Comparison of ENCODE assay signal across 12 cellular contexts in genomic region chr6:11357285-11357684, GRCh38.
DNase-seq lines count a peak whose midpoint lies in the region; ATAC-seq and TF ChIP-seq lines count a peak whose summit lies in the region.
"Had no signal": no experiment of that assay in that cellular context is flagged by ENCODE, and none has a peak within 500 bp of the region (broad histone marks: within the 10 kb centered on the region; RNA-seq: fewer than 3 reads in every experiment).

No MANE protein-coding gene starts in this region.

- peaks cover 36% of the 10 kb centered on the region for H3K4me1 Mint-ChIP-seq in nephron progenitor cell
- H3K4me1 Mint-ChIP-seq in H9 = peaks cover 2 to 5% of the 10 kb centered on the region in 2 experiments; a peak in 1 of 4 replicates

- DNase-seq in heart left ventricle = no peak
- no peak for DNase-seq in cardiac septum (ENCODE audit: low spot score)
- no peak for DNase-seq in nephron progenitor cell
- DNase-seq in uterus = no peak
- DNase-seq in substantia nigra (lab: John Stamatoyannopoulos, UW) = no peak
- no peak for DNase-seq in cerebellar cortex (ENCODE audit: low spot score)
- no peak for DNase-seq in H9
- DNase-seq: MG63, NCI-H510A, nucleus accumbens had no signal

- H3K27me3 Mint-ChIP-seq in nephron progenitor cell (ENCODE audit: low read depth, poor library complexity) (peaks cover 12% of the 10 kb centered on the region), H9 (ENCODE audit: low read depth) (no peaks in the 10 kb centered on the region)

- ATAC-seq in heart left ventricle (peak; percentile 47 to 59 (median 58)), esophagus mucosa (peak; percentile 80)
- ATAC-seq: HCT116 had no signal

- no peak overlapping the region for H3K56ac ChIP-seq in H9 (ENCODE audit: insufficient read length, low read depth, low read length)

- no peak overlapping the region for H2BK12ac ChIP-seq in H9 (ENCODE audit: insufficient read length, low read depth, low read length)

- no peak overlapping the region for H4K91ac ChIP-seq in H9 (ENCODE audit: insufficient read length, low read depth, low read length)

- no peak overlapping the region for H3K14ac ChIP-seq in H9 (ENCODE audit: insufficient read depth, low read length)

- H3K36me3 Mint-ChIP-seq in nephron progenitor cell (ENCODE audit: low read depth) (peaks cover 10% of the 10 kb centered on the region), H9 (ENCODE audit: insufficient read depth in 1 of 3, low read depth in 3 of 3) (no peaks in the 10 kb centered on the region; a peak in 1 of 7 replicates)

- H4K5ac ChIP-seq in H9 (ENCODE audit: insufficient read length, low read depth, low read length) = no peak overlapping the region

- H3K18ac ChIP-seq in H9 (ENCODE audit: insufficient read length, low read depth, low read length) = no peak overlapping the region

- H3K4me3 Mint-ChIP-seq in nephron progenitor cell (no peak overlapping the region), H9 (no peak overlapping the region)

- no peaks in the 10 kb centered on the region for H3K79me1 ChIP-seq in H9 (ENCODE audit: insufficient read depth, low read depth, low read length, poor library complexity, severe bottlenecking)

- 72 to 77% (median 75%) methylated on average over 7 of the region's 7 CpGs for WGBS in heart left ventricle, 4 donors
- WGBS in H9 (ENCODE audit: extremely low coverage, insufficient read length, low lambda C conversion rate) = no CpG with 5 or more reads among the region's 7 CpGs

- H4K20me1 ChIP-seq in H9 (ENCODE audit: control insufficient read depth, insufficient read depth, insufficient read length) = no peaks in the 10 kb centered on the region

- no peaks in the 10 kb centered on the region for H3K36me3 ChIP-seq in heart left ventricle
- no peaks in the 10 kb centered on the region for H3K36me3 ChIP-seq in uterus
- H3K36me3 ChIP-seq: MG63 had no signal

- H3K9ac ChIP-seq in H9 (ENCODE audit: extremely low read depth, insufficient read length, low read length) = no peak overlapping the region

- H3K4ac ChIP-seq in H9 (ENCODE audit: low read depth, low read length) = no peak overlapping the region

- H2AK5ac ChIP-seq in H9 (ENCODE audit: insufficient read length, low read length) = no peak overlapping the region

- peaks cover 13% of the 10 kb centered on the region for H3K9me3 Mint-ChIP-seq in nephron progenitor cell
- H3K9me3 Mint-ChIP-seq in H9 = no peaks in the 10 kb centered on the region; a peak in 2 of 5 replicates

- H3K9me3 ChIP-seq in heart left ventricle = no peaks in the 10 kb centered on the region
- no peaks in the 10 kb centered on the region for H3K9me3 ChIP-seq in uterus
- H3K9me3 ChIP-seq in H9 (ENCODE audit: control insufficient read depth, low read depth, low read length) = no peaks in the 10 kb centered on the region
- H3K9me3 ChIP-seq: MG63 had no signal

- TF ChIP-seq POLR2A in heart left ventricle (IDR thresholded peaks at IDR 0.05) (peak in 1 of 2 donors; percentile 26), uterus (IDR thresholded peaks at IDR 0.05) (no peak)

- H4K8ac ChIP-seq in H9 (replicated peaks; ENCODE audit: insufficient read length, low read depth, low read length) = no peak overlapping the region

- intact Hi-C loops in heart left ventricle (cut with DNase I) (loop anchor here in 4 of 10 donors (5.0 kb wide), 3 partner anchors 40 to 125 kb away; partner anchors contain the start of gene NEDD9 (in 3 of the 4)), cardiac septum (cut with DNase I) (loop anchor here (5.0 to 10.0 kb wide), 2 partner anchors 140 to 182 kb away; no protein-coding TSS in a partner anchor), uterus (cut with DNase I; ENCODE audit: low total_unique reads) (no loop called here)

- TF ChIP-seq CTCF in heart left ventricle (IDR thresholded peaks at IDR 0.05) = no peak
- no peak for TF ChIP-seq CTCF in nephron progenitor cell (IDR thresholded peaks at IDR 0.05)
- no peak for TF ChIP-seq CTCF in uterus (IDR thresholded peaks at IDR 0.05)
- no peak for TF ChIP-seq CTCF in H9 (conservative IDR thresholded peaks at IDR 0.05)

- H2AFZ ChIP-seq in H9 (ENCODE audit: low read length) = no peak overlapping the region

- H3K4me3 ChIP-seq in heart left ventricle (no peak overlapping the region), uterus (no peak overlapping the region)
- H3K4me3 ChIP-seq: MG63 had no signal

- no peak overlapping the region for H2BK15ac ChIP-seq in H9 (ENCODE audit: low read depth, low read length)

- peaks cover 1% of the 10 kb centered on the region; the same call in 1 of the 2 replicates for H3K79me2 ChIP-seq in H9 (ENCODE audit: insufficient read depth, low read length)

- H3T11ph ChIP-seq in H9 (ENCODE audit: low read length) = no peak overlapping the region

- H3K27ac Mint-ChIP-seq in nephron progenitor cell (peak overlapping the region; percentile 73), H9 (no peak overlapping the region)

- no peak overlapping the region for H2BK5ac ChIP-seq in H9 (ENCODE audit: insufficient read length, low read length)

- H3K23ac ChIP-seq in H9 (ENCODE audit: insufficient read length, low read depth, low read length) = no peak overlapping the region

- H3K27ac ChIP-seq in heart left ventricle (peak overlapping the region; percentile 63 to 97 (median 90)), uterus (peak overlapping the region; percentile 68 to 84), substantia nigra (ENCODE audit: low read depth, low read length, poor library complexity, severe bottlenecking) (no peak overlapping the region), H9 (ENCODE audit: insufficient read length, low read depth, low read length) (no peak overlapping the region)

- H3K23me2 ChIP-seq in H9 (ENCODE audit: insufficient read length, low read depth, low read length, poor library complexity, severe bottlenecking) = no peaks in the 10 kb centered on the region

- H2BK20ac ChIP-seq in H9 (ENCODE audit: low read depth, low read length, poor library complexity, severe bottlenecking) = no peak overlapping the region

- H3K4me2 ChIP-seq in H9 (ENCODE audit: insufficient read depth, insufficient read length, low read length) = no peak overlapping the region

- no peaks in the 10 kb centered on the region for H3K27me3 ChIP-seq in heart left ventricle
- no peaks in the 10 kb centered on the region for H3K27me3 ChIP-seq in uterus
- H3K27me3 ChIP-seq in H9 (ENCODE audit: insufficient read depth, low read length) = no peaks in the 10 kb centered on the region
- H3K27me3 ChIP-seq: MG63 had no signal

- H3K4me1 ChIP-seq in heart left ventricle (peaks cover 0 to 63% (median 26%) of the 10 kb centered on the region in 12 donors), uterus (peaks cover 0 to 5% of the 10 kb centered on the region in 2 donors), H9 (ENCODE audit: insufficient read depth, low read length) (no peaks in the 10 kb centered on the region)

- no peak overlapping the region for H2BK120ac ChIP-seq in H9 (ENCODE audit: low read depth, low read length, poor library complexity, severe bottlenecking)

Comparison
In these comparisons a context has a peak if more than half of its experiments do, and no peak if none do; other contexts are left out.
1. H3K27ac ChIP-seq: peak in heart left ventricle (12 of 12) and uterus (2 of 2); none in substantia nigra (single experiment) and H9 (single experiment).